In the genomic region with DNA sequence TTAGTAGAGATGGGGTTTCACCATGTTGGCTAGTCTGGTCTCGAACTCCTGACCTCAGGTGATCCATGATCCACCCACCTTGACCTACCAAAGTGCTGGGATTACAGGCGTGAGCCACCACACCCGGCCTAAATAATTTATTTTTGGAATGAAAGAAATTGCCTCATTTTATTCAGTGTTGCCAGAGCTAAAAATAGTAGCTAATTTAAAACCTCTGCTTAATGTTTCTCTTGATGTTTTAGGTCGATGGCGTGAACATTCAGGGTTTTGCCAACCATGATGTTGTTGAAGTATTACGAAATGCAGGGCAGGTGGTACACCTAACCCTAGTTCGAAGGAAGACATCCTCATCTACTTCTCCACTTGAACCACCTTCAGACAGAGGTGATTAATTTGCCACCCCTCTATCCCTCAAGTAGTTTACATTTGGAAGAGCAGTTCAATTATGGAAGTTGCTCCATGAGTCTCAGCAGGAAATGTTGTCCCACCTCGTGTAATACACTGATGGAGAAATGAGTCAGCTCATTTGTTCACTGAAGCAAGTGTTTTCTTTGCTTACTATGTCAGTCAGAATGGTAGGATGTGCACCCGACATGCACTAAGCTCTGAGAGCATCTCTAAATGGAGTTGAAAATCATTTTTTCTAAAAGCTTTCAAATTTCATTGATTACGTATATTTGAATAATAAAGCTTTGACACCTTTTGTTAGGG, we compare ENCODE assay signal across 31 cellular contexts. TPM values are rescaled to one million over a fixed set of nuclear protein-coding genes. Genes with fewer than 3 reads are reported as not detected.
DNase-seq lines count a peak whose midpoint lies in the region; ATAC-seq and TF ChIP-seq lines count a peak whose summit lies in the region.
"Had no signal": no experiment of that assay in that cellular context is flagged by ENCODE, and none has a peak within 500 bp of the region (broad histone marks: within the 10 kb centered on the region; RNA-seq: fewer than 3 reads in every experiment).

No MANE protein-coding gene starts in this region.

- CTCF ChIA-PET in IMR-90 (lab: Yijun Ruan, JAX): interaction anchor here (1.2 kb wide), 1 partner anchor 11 kb away, joined by 9 read pairs; no protein-coding TSS in a partner anchor

- H3K4me3 ChIP-seq in IMR-90 (ENCODE audit: insufficient read depth, low read depth, low read length): no peak overlapping the region
- no peak overlapping the region for H3K4me3 ChIP-seq in osteoblast (ENCODE audit: insufficient read depth, low read length)
- H3K4me3 ChIP-seq: adrenal gland; BLaER1 treated with 17β-estradiol and CSF1 and Interleukin-3, amounts not matched to agents 10 nM and 100 nM; left lung; right atrium auricular region; SK-N-MC; uterus had no signal

- H3K14ac ChIP-seq in IMR-90 (replicated peaks; ENCODE audit: low read depth, low read length): no peak overlapping the region

- no peak for TF ChIP-seq RAD21 in IMR-90 (IDR thresholded peaks at IDR 0.05; ENCODE audit: low read length)

- H3K56ac ChIP-seq in IMR-90 (ENCODE audit: extremely low read depth, insufficient read depth, low read length): no peak overlapping the region

- no peak overlapping the region for H4K5ac ChIP-seq in IMR-90 (ENCODE audit: low read depth, low read length)

- no peak overlapping the region for H3K4ac ChIP-seq in IMR-90 (ENCODE audit: low read depth, low read length)

- peaks cover 13 to 81% (median 38%) of the 10 kb centered on the region in 3 donors for H3K36me3 Mint-ChIP-seq in naive thymus-derived CD8-positive, alpha-beta T cell

- H3K4me2 ChIP-seq in IMR-90 (ENCODE audit: low read depth, low read length) (no peak overlapping the region), osteoblast (ENCODE audit: insufficient read depth, low read length) (no peak overlapping the region)
- H3K4me2 ChIP-seq: BLaER1 treated with 17β-estradiol and CSF1 and Interleukin-3, amounts not matched to agents 10 nM and 100 nM; KMS-11 had no signal

- H2BK120ac ChIP-seq in IMR-90 (ENCODE audit: low read depth, low read length): no peak overlapping the region

- dilution Hi-C loops in IMR-90 (cut with HindIII; ENCODE audit: low sequenced_read_pairs, unreplicated experiment): no loop called here

- H2BK20ac ChIP-seq in IMR-90 (ENCODE audit: low read depth, low read length): no peak overlapping the region

- peak overlapping the region in 3 of 10 donors; percentile 15 to 84 (median 34) for H3K27ac Mint-ChIP-seq in naive thymus-derived CD8-positive, alpha-beta T cell
- H3K27ac Mint-ChIP-seq: activated CD4-positive, alpha-beta T cell treated with anti-CD3 and anti-CD28 coated beads, Interleukin-2, amount 10 ng/mL, durations not matched to agents 7 days and 5 days; activated T-cell treated with anti-CD3 and anti-CD28 coated beads, Interleukin-2, amount 50 U/mL, for 72 hours; stimulated activated naive B cell treated with anti-CD40 and anti-IgM and Interleukin-4, amounts not matched to agents 10 μg/mL and 1 μg/mL and 100 μg/mL, for 72 hours; T-helper 17 cell had no signal

- no peak overlapping the region for H3K9ac ChIP-seq in IMR-90 (ENCODE audit: low read depth, low read length)
- H3K9ac ChIP-seq: BLaER1 treated with 17β-estradiol and CSF1 and Interleukin-3, amounts not matched to agents 10 nM and 100 nM; KMS-11 had no signal

- H3K79me2 ChIP-seq in osteoblast (ENCODE audit: insufficient read depth, low read length): no peaks in the 10 kb centered on the region

- H3K4me1 ChIP-seq in IMR-90 (ENCODE audit: control insufficient read depth, insufficient read depth, low read length) (no peaks in the 10 kb centered on the region), osteoblast (ENCODE audit: insufficient read depth, low read length) (no peaks in the 10 kb centered on the region)
- H3K4me1 ChIP-seq: adrenal gland, left lung, right atrium auricular region, uterus had no signal

- no peaks in the 10 kb centered on the region for H3K27me3 Mint-ChIP-seq in naive thymus-derived CD8-positive, alpha-beta T cell
- H3K27me3 Mint-ChIP-seq: activated CD4-positive, alpha-beta T cell treated with anti-CD3 and anti-CD28 coated beads, Interleukin-2, amount 10 ng/mL, durations not matched to agents 7 days and 5 days; naive B cell; stimulated activated naive B cell treated with anti-CD40 and anti-IgM and Interleukin-4, amounts not matched to agents 10 μg/mL and 1 μg/mL and 100 μg/mL, for 72 hours; T-helper 17 cell had no signal

- H2AFZ ChIP-seq in IMR-90 (replicated peaks; ENCODE audit: low read length, poor library complexity) (no peak overlapping the region), osteoblast (ENCODE audit: low read length) (no peak overlapping the region)

- WGBS in IMR-90 (ENCODE audit: extremely low coverage in 2 of 2, insufficient read length in 1 of 2), 2 experiments: no CpG with 5 or more reads among the region's 10 CpGs

- no peak overlapping the region for H2BK5ac ChIP-seq in IMR-90 (ENCODE audit: low read depth, low read length, poor library complexity, severe bottlenecking)

- H2AK9ac ChIP-seq in IMR-90 (replicated peaks; ENCODE audit: low read depth, low read length, poor library complexity): no peak overlapping the region

- peak; percentile 21 for DNase-seq in ACHN
- DNase-seq in IMR-90: peak; percentile 5
- DNase-seq in astrocyte of the hippocampus (ENCODE audit: low read depth, low spot score): peak; percentile 64
- peak; percentile 4 for DNase-seq in hepatic stellate cell (ENCODE audit: low spot score)
- DNase-seq in middle frontal gyrus (ENCODE audit: extremely low spot score, low spot score): no peak
- DNase-seq in SKM-1 (lab: John Stamatoyannopoulos, UW; ENCODE audit: unreplicated experiment): no peak
- DNase-seq in naive thymus-derived CD8-positive, alpha-beta T cell: no peak
- DNase-seq in osteoblast (ENCODE audit: insufficient read length, low spot score, missing footprints): no peak
- DNase-seq: activated CD4-positive, alpha-beta T cell treated with anti-CD3 and anti-CD28 coated beads, Interleukin-2, amount 10 ng/mL, durations not matched to agents 7 days and 5 days; activated naive CD4-positive, alpha-beta T cell treated with Interleukin-2 at 50 U/mL for 16 hours; activated T-cell treated with anti-CD3 and anti-CD28 coated beads, Interleukin-2, amount 50 U/mL, for 72 hours; adrenal gland; Calu3; head of caudate nucleus; left lung; MV-4-11; naive B cell; NCI-H187; NCI-H2171 treated with DMSO at 0.1 percent for 48 hours; NCI-H69; occipital lobe; stimulated activated CD4-positive, alpha-beta T cell treated with anti-CD3 and anti-CD28 coated beads, Interleukin-4, amount 100 ng/mL, for 24 hours; stimulated activated naive B cell treated with anti-CD40 and anti-IgM and Interleukin-4, amounts not matched to agents 10 μg/mL and 1 μg/mL and 100 μg/mL, for 72 hours; T-helper 17 cell; uterus had no signal

- H3K36me3 ChIP-seq in IMR-90 (ENCODE audit: control insufficient read depth, insufficient read depth, low read length): no peaks in the 10 kb centered on the region
- H3K36me3 ChIP-seq in osteoblast (ENCODE audit: insufficient read depth, low read length): no peaks in the 10 kb centered on the region
- H3K36me3 ChIP-seq: adrenal gland; BLaER1 treated with 17β-estradiol and CSF1 and Interleukin-3, amounts not matched to agents 10 nM and 100 nM; uterus had no signal

- H3K27ac ChIP-seq in IMR-90 (ENCODE audit: insufficient read depth, low read length) (no peak overlapping the region), osteoblast (ENCODE audit: low read depth, low read length) (no peak overlapping the region)
- H3K27ac ChIP-seq: adrenal gland; BLaER1 treated with 17β-estradiol and CSF1 and Interleukin-3, amounts not matched to agents 10 nM and 100 nM; KMS-11; left lung; right atrium auricular region; RWPE1; SK-N-MC; uterus; VCaP had no signal

- in situ Hi-C loops in ACHN (cut with HindIII; ENCODE audit: low pct_ligation_motif_present, low pct_unique_long_range_greater_than_20kb, low sequenced_read_pairs) (no loop called here), IMR-90 (cut with MboI; ENCODE audit: low sequenced_read_pairs) (no loop called here)

- H3K18ac ChIP-seq in IMR-90 (ENCODE audit: low read depth, low read length): no peak overlapping the region

- no peaks in the 10 kb centered on the region for H3K9me1 ChIP-seq in IMR-90 (ENCODE audit: insufficient read depth, low read length)

- intact Hi-C loops in IMR-90 (cut with micrococcal nuclease): no loop called here

- ATAC-seq in IMR-90 (ENCODE audit: low read depth): no peak
- no peak for ATAC-seq in naive thymus-derived CD8-positive, alpha-beta T cell
- ATAC-seq: activated T-cell treated with anti-CD3 and anti-CD28 coated beads, Interleukin-2, amount 50 U/mL, for 72 hours; left lung; stimulated activated naive B cell treated with anti-CD40 and anti-IgM and Interleukin-4, amounts not matched to agents 10 μg/mL and 1 μg/mL and 100 μg/mL, for 72 hours; T-helper 17 cell had no signal

- POLR2A ChIA-PET in IMR-90 (lab: Charles Lee; ENCODE audit: unreplicated experiment): no interaction called here
- POLR2A ChIA-PET in naive thymus-derived CD8-positive, alpha-beta T cell (lab: Charles Lee): no interaction called here

- no peak overlapping the region for H3K4me3 Mint-ChIP-seq in naive thymus-derived CD8-positive, alpha-beta T cell
- H3K4me3 Mint-ChIP-seq: activated CD4-positive, alpha-beta T cell treated with anti-CD3 and anti-CD28 coated beads, Interleukin-2, amount 10 ng/mL, durations not matched to agents 7 days and 5 days; activated T-cell treated with anti-CD3 and anti-CD28 coated beads, Interleukin-2, amount 50 U/mL, for 72 hours; naive B cell; stimulated activated naive B cell treated with anti-CD40 and anti-IgM and Interleukin-4, amounts not matched to agents 10 μg/mL and 1 μg/mL and 100 μg/mL, for 72 hours; T-helper 17 cell had no signal

- H3K9me3 ChIP-seq in IMR-90 (ENCODE audit: control insufficient read depth, insufficient read depth, low read length) (no peaks in the 10 kb centered on the region), osteoblast (ENCODE audit: low read depth, low read length) (no peaks in the 10 kb centered on the region)
- H3K9me3 ChIP-seq: adrenal gland; BLaER1 treated with 17β-estradiol and CSF1 and Interleukin-3, amounts not matched to agents 10 nM and 100 nM; left lung; right atrium auricular region; uterus had no signal

- H2AK5ac ChIP-seq in IMR-90 (ENCODE audit: low read depth, low read length): no peak overlapping the region

- H2BK15ac ChIP-seq in IMR-90 (ENCODE audit: low read depth, low read length): no peak overlapping the region

- TF ChIP-seq CTCF in IMR-90 (conservative IDR thresholded peaks at IDR 0.05; ENCODE audit: low read depth, low read length) (no peak), osteoblast (IDR thresholded peaks at IDR 0.05; ENCODE audit: extremely low read depth, low read depth, low read length) (no peak)

- BruUV-seq in IMR-90 (replicated peaks; lab: Mats Ljungman, UMichigan): no TSS peak

- H4K20me1 ChIP-seq in IMR-90 (ENCODE audit: insufficient read depth, low read length) (no peaks in the 10 kb centered on the region), osteoblast (ENCODE audit: insufficient read depth, low read length) (no peaks in the 10 kb centered on the region)
- H4K20me1 ChIP-seq: BLaER1 treated with 17β-estradiol and CSF1 and Interleukin-3, amounts not matched to agents 10 nM and 100 nM had no signal

- H4K8ac ChIP-seq in IMR-90 (ENCODE audit: low read depth in 2 of 2, low read length in 2 of 2): no peak overlapping the region

- H3K9me3 Mint-ChIP-seq in naive thymus-derived CD8-positive, alpha-beta T cell: peaks cover 0 to 2% (median 0%) of the 10 kb centered on the region in 9 donors
- H3K9me3 Mint-ChIP-seq: activated T-cell treated with anti-CD3 and anti-CD28 coated beads, Interleukin-2, amount 50 U/mL, for 72 hours; stimulated activated naive B cell treated with anti-CD40 and anti-IgM and Interleukin-4, amounts not matched to agents 10 μg/mL and 1 μg/mL and 100 μg/mL, for 72 hours had no signal

- H3K23ac ChIP-seq in IMR-90 (ENCODE audit: low read depth, low read length): no peak overlapping the region

- H3K4me1 Mint-ChIP-seq in naive thymus-derived CD8-positive, alpha-beta T cell: peaks cover 0 to 8% (median 4%) of the 10 kb centered on the region in 4 donors
- H3K4me1 Mint-ChIP-seq: naive B cell, T-helper 17 cell had no signal

- H3K79me1 ChIP-seq in IMR-90 (ENCODE audit: low read depth in 1 of 2, low read length in 2 of 2): no peaks in the 10 kb centered on the region

- TF ChIP-seq POLR2A in IMR-90 (IDR thresholded peaks at IDR 0.05; ENCODE audit: low read depth, low read length): no peak

- H3K27me3 ChIP-seq in IMR-90 (ENCODE audit: control insufficient read depth, insufficient read depth, low read length) (no peaks in the 10 kb centered on the region), osteoblast (ENCODE audit: insufficient read depth, low read length) (no peaks in the 10 kb centered on the region)
- H3K27me3 ChIP-seq: adrenal gland; BLaER1 treated with 17β-estradiol and CSF1 and Interleukin-3, amounts not matched to agents 10 nM and 100 nM; left lung; right atrium auricular region; uterus had no signal

- H4K91ac ChIP-seq in IMR-90 (ENCODE audit: insufficient read depth, low read depth, low read length): no peak overlapping the region

RNA-seq across cellular contexts. Expression of a gene that starts 54.9 kb away (rescaled TPM):
- total RNA-seq in IMR-90 (2012; rRNA removed): 3.4 and 5.3 TPM in 2 replicates
- polyA plus RNA-seq in IMR-90 (2012; rRNA removed): 1.3 and 2.0 TPM in 2 replicates
- polyA plus RNA-seq in IMR-90 (2012; cell fraction: cytosol; rRNA removed): 0.32 and 0.41 TPM in 2 replicates
- 0.34 and 2.7 TPM in 2 replicates for polyA plus RNA-seq in IMR-90 (2012; cell fraction: nucleus; rRNA removed; ENCODE audit: low replicate concordance)
- total RNA-seq in naive thymus-derived CD8-positive, alpha-beta T cell: 10 to 100 TPM; 33.2 to 33.8 TPM
- 10 to 100 TPM; 13.4 to 17.5 (median 17.3) TPM for polyA plus RNA-seq in naive thymus-derived CD8-positive, alpha-beta T cell
- 8.8 and 10.1 TPM in 2 replicates for total RNA-seq in osteoblast

Comparison
In these comparisons a context has a peak if more than half of its experiments do, and no peak if none do; other contexts are left out.
1. DNase-seq: peak in ACHN (single experiment), IMR-90 (single experiment), astrocyte of the hippocampus (single experiment) and hepatic stellate cell (single experiment); none in middle frontal gyrus (single experiment), SKM-1 (single experiment), naive thymus-derived CD8-positive, alpha-beta T cell (0 of 10) and osteoblast (single experiment).